ENCODE assay signal across 9 cellular contexts in genomic region chr9:127927457-127928231, GRCh38. TPM values are rescaled to one million over a fixed set of nuclear protein-coding genes. Genes with fewer than 3 reads are reported as not detected.
DNase-seq lines count a peak whose midpoint lies in the region; ATAC-seq, FAIRE-seq and TF ChIP-seq lines count a peak whose summit lies in the region.
"Had no signal": no experiment of that assay in that cellular context is flagged by ENCODE, and none has a peak within 500 bp of the region (broad histone marks: within the 10 kb centered on the region; RNA-seq: fewer than 3 reads in every experiment).

No MANE protein-coding gene starts in this region.

- H3K27me3 Mint-ChIP-seq in IgD-negative memory B cell: peaks cover 1% of the 10 kb centered on the region

- peak overlapping the region; percentile 77 to 89 (median 82) for H3K4me3 Mint-ChIP-seq in IgD-negative memory B cell

- in situ Hi-C loops in GM13976 (cut with MboI; ENCODE audit: low sequenced_read_pairs, unreplicated experiment): loop anchor here (25.0 kb wide), 1 partner anchor 110 kb away; no protein-coding TSS in a partner anchor

- H3K27ac Mint-ChIP-seq in IgD-negative memory B cell: peak overlapping the region in 1 of 3 donors; percentile 76

- H3K9me3 ChIP-seq in pancreas: no peaks in the 10 kb centered on the region
- H3K9me3 ChIP-seq: neutrophil had no signal

- TF ChIP-seq CTCF in pancreas (IDR thresholded peaks at IDR 0.05) (no peak), GM13976 (IDR thresholded peaks at IDR 0.05; ENCODE audit: borderline replicate concordance, control extremely low read depth, extremely low read depth, insufficient read depth, missing control alignments) (no peak)

- 6 to 9% methylated on average over 42 to 48 of the region's 48 CpGs for WGBS in pancreas, 2 donors

- peaks cover 0 to 12% (median 4%) of the 10 kb centered on the region in 3 donors for H3K4me1 ChIP-seq in pancreas

- no peak for FAIRE-seq in pancreas (lab: Jason Lieb, UNC)

- peaks cover 7 to 17% (median 16%) of the 10 kb centered on the region in 3 donors for H3K4me1 Mint-ChIP-seq in IgD-negative memory B cell

- no peaks in the 10 kb centered on the region for H3K9me3 Mint-ChIP-seq in IgD-negative memory B cell

- intact Hi-C loops in pancreas (cut with DNase I): loop anchor here in 1 of 3 donors (10.0 kb wide), 1 partner anchor 333 kb away; no protein-coding TSS in a partner anchor

- no peaks in the 10 kb centered on the region for H3K27me3 ChIP-seq in pancreas

- H3K4me3 ChIP-seq in pancreas: peak overlapping the region in 2 of 4 donors; percentile 31 to 42

- DNase-seq in activated CD4-positive, alpha-beta T cell treated with anti-CD3 and anti-CD28 coated beads for 4 hours: peak; percentile 76 to 80
- DNase-seq in ecto neural progenitor cell (ENCODE audit: low spot score): peak; percentile 73
- peak; percentile 71 to 87 (median 82) for DNase-seq in pancreas
- DNase-seq in GM13976 (ENCODE audit: low spot score): no peak
- DNase-seq in T1000 (lab: John Stamatoyannopoulos, UW): no peak
- no peak for DNase-seq in epidermal melanocyte (ENCODE audit: insufficient read length, low spot score)
- no peak for DNase-seq in amniotic stem cell (lab: John Stamatoyannopoulos, UW)

- peak; percentile 62 to 80 (median 66) for ATAC-seq in pancreas

- H3K27ac ChIP-seq in pancreas: no peak overlapping the region
- H3K27ac ChIP-seq: neutrophil had no signal

- no peaks in the 10 kb centered on the region for H3K36me3 ChIP-seq in pancreas
- H3K36me3 ChIP-seq: neutrophil had no signal

- peaks cover 4% of the 10 kb centered on the region for H3K36me3 Mint-ChIP-seq in IgD-negative memory B cell

RNA-seq across cellular contexts. Expression of gene PIP5KL1, which starts 2.9 kb away (rescaled TPM):
- polyA plus RNA-seq in IgD-negative memory B cell (1.1 TPM), pancreas (1 to 10 TPM in 1 of 2 donors, under 1 TPM in 1; 0.80 to 2.5 TPM)
- 1 to 10 TPM; 1.0 to 2.2 (median 1.2) TPM for total RNA-seq in pancreas

RNA-seq across cellular contexts. Expression of gene DPM2, which starts 10.0 kb away (rescaled TPM):
- polyA plus RNA-seq in IgD-negative memory B cell: 44.9 TPM
- total RNA-seq in pancreas: 10 to 100 TPM; 19.6 to 34.9 (median 25.5) TPM
- 10 to 100 TPM; 39.0 to 56.8 TPM for polyA plus RNA-seq in pancreas

RNA-seq across cellular contexts. Expression of gene ST6GALNAC4, which starts 10.8 kb away (rescaled TPM):
- polyA plus RNA-seq in IgD-negative memory B cell: 32.5 TPM
- total RNA-seq in pancreas: 10 to 100 TPM; 25.9 to 66.6 (median 41.3) TPM
- polyA plus RNA-seq in pancreas: 10 to 100 TPM; 22.2 to 27.7 TPM

RNA-seq across cellular contexts. Expression of gene ST6GALNAC6, which starts 28.2 kb away (rescaled TPM):
- 38.9 TPM for polyA plus RNA-seq in IgD-negative memory B cell
- 10 to 100 TPM; 20.7 to 31.1 (median 26.0) TPM for total RNA-seq in pancreas
- polyA plus RNA-seq in pancreas: 10 to 100 TPM; 30.6 to 35.7 TPM

RNA-seq across cellular contexts. Expression of gene AK1, which starts 50.2 kb away (rescaled TPM):
- 0.10 TPM for polyA plus RNA-seq in IgD-negative memory B cell
- 10 to 100 TPM in 4 of 6 donors, 1 to 10 TPM in 2; 8.9 to 18.3 (median 15.2) TPM for total RNA-seq in pancreas
- 10 to 100 TPM; 49.5 to 81.7 TPM for polyA plus RNA-seq in pancreas

Comparison
In these comparisons a context has a peak if more than half of its experiments do, and no peak if none do; other contexts are left out.
1. DNase-seq: peak in activated CD4-positive, alpha-beta T cell treated with anti-CD3 and anti-CD28 coated beads for 4 hours (2 of 2), ecto neural progenitor cell (single experiment) and pancreas (6 of 6); none in GM13976 (single experiment), T1000 (single experiment), epidermal melanocyte (single experiment) and amniotic stem cell (single experiment).